In the genomic region with DNA sequence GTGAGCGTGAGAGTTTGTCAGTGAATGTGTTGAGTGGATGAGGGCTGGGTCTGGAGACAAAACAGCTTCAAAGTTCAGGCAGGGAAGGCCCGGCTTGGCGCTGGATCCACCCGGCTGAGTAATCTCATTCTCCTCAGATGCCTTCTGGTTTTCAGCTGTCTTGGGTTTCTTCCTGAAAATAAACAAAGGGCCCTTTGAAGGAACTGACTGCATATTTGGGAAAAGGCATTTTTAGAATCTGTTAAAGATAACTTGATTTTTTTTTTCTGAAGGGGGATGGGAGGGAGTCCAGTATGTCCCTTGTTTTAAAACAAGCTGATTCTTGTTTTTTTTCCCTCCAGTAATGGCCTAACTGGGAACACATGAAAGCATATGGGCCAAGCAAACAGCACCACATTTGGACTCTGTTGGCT, we compare ENCODE assay signal across 10 cellular contexts.
DNase-seq lines count a peak whose midpoint lies in the region; ATAC-seq and TF ChIP-seq lines count a peak whose summit lies in the region.
"Had no signal": no experiment of that assay in that cellular context is flagged by ENCODE, and none has a peak within 500 bp of the region (broad histone marks: within the 10 kb centered on the region; RNA-seq: fewer than 3 reads in every experiment).

No MANE protein-coding gene starts in this region.

- H3K79me2 ChIP-seq in mammary epithelial cell (ENCODE audit: insufficient read depth, low read length), result no peaks in the 10 kb centered on the region

- H3K9me3 Mint-ChIP-seq in activated T-helper 17 cell treated with anti-CD3 and anti-CD28 coated beads, Interleukin-2, amount 50 U/mL, for 72 hours, result no peaks in the 10 kb centered on the region
- H3K9me3 Mint-ChIP-seq: activated naive CD8-positive, alpha-beta T cell treated with anti-CD3 and anti-CD28 coated beads, Interleukin-2, amount 50 U/mL, for 24 hours had no signal

- peak; percentile 87 for ATAC-seq in sciatic nerve
- no peak for ATAC-seq in activated T-helper 17 cell treated with anti-CD3 and anti-CD28 coated beads, Interleukin-2, amount 50 U/mL, for 72 hours (replicated peaks)
- ATAC-seq in HG03457 (IDR thresholded peaks at IDR 0.05; ENCODE audit: unreplicated experiment), result no peak
- no peak for ATAC-seq in HG02970 (IDR thresholded peaks at IDR 0.05; ENCODE audit: low FRiP score, unreplicated experiment)
- ATAC-seq: activated naive CD8-positive, alpha-beta T cell treated with anti-CD3 and anti-CD28 coated beads, Interleukin-2, amount 50 U/mL, for 24 hours had no signal

- BruUV-seq in mammary epithelial cell (replicated peaks; lab: Mats Ljungman, UMichigan), result no TSS peak

- H3K27ac ChIP-seq in mammary epithelial cell (ENCODE audit: insufficient read depth, low read depth, low read length), result peak overlapping the region; percentile 58

- H2AFZ ChIP-seq in mammary epithelial cell (ENCODE audit: low read depth, low read length), result peak overlapping the region; percentile 86

- peaks cover 45% of the 10 kb centered on the region for H3K36me3 Mint-ChIP-seq in activated T-helper 17 cell treated with anti-CD3 and anti-CD28 coated beads, Interleukin-2, amount 50 U/mL, for 72 hours (ENCODE audit: low read depth)

- H3K4me1 ChIP-seq in mammary epithelial cell (ENCODE audit: insufficient read depth, low read length), result peaks cover 29% of the 10 kb centered on the region

- no peak overlapping the region for H3K9ac ChIP-seq in mammary epithelial cell (ENCODE audit: insufficient read depth, low read length)

- no peak overlapping the region for H3K4me3 Mint-ChIP-seq in activated T-helper 17 cell treated with anti-CD3 and anti-CD28 coated beads, Interleukin-2, amount 50 U/mL, for 72 hours
- H3K4me3 Mint-ChIP-seq: activated naive CD8-positive, alpha-beta T cell treated with anti-CD3 and anti-CD28 coated beads, Interleukin-2, amount 50 U/mL, for 24 hours had no signal

- intact Hi-C loops in mammary epithelial cell (cut with micrococcal nuclease) (loop anchor here (5.0 kb wide), 3 partner anchors 137 to 712 kb away; no protein-coding TSS in a partner anchor), sciatic nerve (cut with DNase I) (loop anchor here (2.0 kb wide), 1 partner anchor 73 kb away; no protein-coding TSS in a partner anchor)

- 11% methylated on average over 3 of the region's 4 CpGs for WGBS in mammary epithelial cell (ENCODE audit: low coverage, missing lambda C conversion rate)

- peak; percentile 40 for DNase-seq in Daoy (ENCODE audit: low read depth)
- peak; percentile 86 for DNase-seq in mammary epithelial cell
- peak in 43 of 51 donors; percentile 2 to 87 (median 60) for DNase-seq in hypothalamus (lab: John Stamatoyannopoulos, UW)
- DNase-seq in sciatic nerve (ENCODE audit: low spot score), result peak; percentile 86
- DNase-seq in activated CD4-positive, alpha-beta T cell treated with anti-CD3 and anti-CD28 coated beads for 4 hours, result no peak
- DNase-seq: activated naive CD8-positive, alpha-beta T cell treated with anti-CD3 and anti-CD28 coated beads, Interleukin-2, amount 50 U/mL, for 24 hours; SW 1271 had no signal

- no peak for TF ChIP-seq CTCF in mammary epithelial cell (conservative IDR thresholded peaks at IDR 0.05 in 1 of 2, IDR thresholded peaks at IDR 0.05 in 1 of 2; ENCODE audit: extremely low read depth in 1 of 2, insufficient read depth in 1 of 2, low read depth in 1 of 2, low read length in 2 of 2)

- H3K27ac Mint-ChIP-seq in activated T-helper 17 cell treated with anti-CD3 and anti-CD28 coated beads, Interleukin-2, amount 50 U/mL, for 72 hours, result no peak overlapping the region
- H3K27ac Mint-ChIP-seq: activated naive CD8-positive, alpha-beta T cell treated with anti-CD3 and anti-CD28 coated beads, Interleukin-2, amount 50 U/mL, for 24 hours had no signal

- no peak overlapping the region for H3K4me3 ChIP-seq in mammary epithelial cell (replicated peaks in 1 of 3; ENCODE audit: insufficient read depth in 1 of 3, low read depth in 2 of 3, low read length in 3 of 3)

- no peaks in the 10 kb centered on the region for H3K27me3 ChIP-seq in mammary epithelial cell (ENCODE audit: insufficient read depth, low read length)

- dilution Hi-C loops in mammary epithelial cell (cut with HindIII; ENCODE audit: low sequenced_read_pairs), result no loop called here

- in situ Hi-C loops in mammary epithelial cell (cut with MboI; ENCODE audit: low sequenced_read_pairs in 2 of 2), result no loop called here

- no peaks in the 10 kb centered on the region for H3K9me3 ChIP-seq in mammary epithelial cell (replicated peaks; ENCODE audit: insufficient read depth, low read length)

- CTCF ChIA-PET in mammary epithelial cell (lab: Charles Lee; ENCODE audit: low non-redundant PET), result no interaction called here

- H3K4me2 ChIP-seq in mammary epithelial cell (ENCODE audit: insufficient read depth, low read depth, low read length), result peak overlapping the region; percentile 40

- no peaks in the 10 kb centered on the region for H3K36me3 ChIP-seq in mammary epithelial cell (ENCODE audit: insufficient read depth, low read length)

- no peaks in the 10 kb centered on the region for H4K20me1 ChIP-seq in mammary epithelial cell (ENCODE audit: insufficient read depth, low read length)

- peaks cover 5% of the 10 kb centered on the region for H3K4me1 Mint-ChIP-seq in activated T-helper 17 cell treated with anti-CD3 and anti-CD28 coated beads, Interleukin-2, amount 50 U/mL, for 72 hours

- H3K27me3 Mint-ChIP-seq in activated T-helper 17 cell treated with anti-CD3 and anti-CD28 coated beads, Interleukin-2, amount 50 U/mL, for 72 hours, result no peaks in the 10 kb centered on the region
- H3K27me3 Mint-ChIP-seq: activated naive CD8-positive, alpha-beta T cell treated with anti-CD3 and anti-CD28 coated beads, Interleukin-2, amount 50 U/mL, for 24 hours had no signal

Comparison
In these comparisons a context has a peak if more than half of its experiments do, and no peak if none do; other contexts are left out.
1. DNase-seq: peak in Daoy (single experiment), mammary epithelial cell (single experiment), hypothalamus (43 of 51) and sciatic nerve (single experiment); none in activated CD4-positive, alpha-beta T cell treated with anti-CD3 and anti-CD28 coated beads for 4 hours (0 of 2).